14 cellular contexts compared by ENCODE assay signal in genomic region chr9:133884907-133885744, GRCh38.
"Had no signal": no experiment of that assay in that cellular context is flagged by ENCODE, and none has a peak within 500 bp of the region (broad histone marks: within the 10 kb centered on the region; RNA-seq: fewer than 3 reads in every experiment).

No MANE protein-coding gene starts in this region.

- ATAC-seq: activated CD8-positive, alpha-beta T cell treated with anti-CD3 and anti-CD28 coated beads, Interleukin-2, amount 10 ng/mL, durations not matched to agents 7 days and 5 days; heart left ventricle had no signal

- H3K36me3 ChIP-seq: heart left ventricle, tibial nerve had no signal

- H3K27ac Mint-ChIP-seq: activated CD8-positive, alpha-beta T cell treated with anti-CD3 and anti-CD28 coated beads, Interleukin-2, amount 10 ng/mL, durations not matched to agents 7 days and 5 days; T-helper 2 cell treated with Interferon-gamma antibody and Interleukin-4, amounts not matched to agents 5 μg/mL and 100 μg/mL, for 36 hours had no signal

- H3K27me3 ChIP-seq: heart left ventricle, tibial nerve had no signal

- H3K9me3 Mint-ChIP-seq: T-helper 2 cell treated with Interferon-gamma antibody and Interleukin-4, amounts not matched to agents 5 μg/mL and 100 μg/mL, for 36 hours had no signal

- H3K27ac ChIP-seq: coronary artery, heart left ventricle, skin epidermis, tibial nerve had no signal

- DNase-seq: activated CD4-positive, alpha-beta T cell treated with anti-CD3 and anti-CD28 coated beads for 4 hours; activated CD8-positive, alpha-beta memory T cell treated with anti-CD3 and anti-CD28 coated beads, Interleukin-2, amount 50 U/mL, for 48 hours; activated CD8-positive, alpha-beta T cell treated with anti-CD3 and anti-CD28 coated beads, Interleukin-2, amount 10 ng/mL, durations not matched to agents 7 days and 5 days; activated naive CD4-positive, alpha-beta T cell; central memory CD4-positive, alpha-beta T cell; effector CD4-positive, alpha-beta T cell; foreskin melanocyte; heart left ventricle; mesenchymal stem cell; SW 1271 had no signal

- H3K4me3 Mint-ChIP-seq: activated CD8-positive, alpha-beta T cell treated with anti-CD3 and anti-CD28 coated beads, Interleukin-2, amount 10 ng/mL, durations not matched to agents 7 days and 5 days; T-helper 2 cell treated with Interferon-gamma antibody and Interleukin-4, amounts not matched to agents 5 μg/mL and 100 μg/mL, for 36 hours had no signal

- H3K9me3 ChIP-seq: heart left ventricle, tibial nerve had no signal

- H3K4me3 ChIP-seq: coronary artery, heart left ventricle, skin epidermis, tibial nerve had no signal
